ENCODE assay signal across 10 cellular contexts in genomic region chr1:226355679-226356583, GRCh38. TPM values are rescaled to one million over a fixed set of nuclear protein-coding genes. Genes with fewer than 3 reads are reported as not detected.
A peak's percentile ranks its signal among the peaks of the same experiment; 100 is the strongest.
DNase-seq lines count a peak whose midpoint lies in the region; ATAC-seq and TF ChIP-seq lines count a peak whose summit lies in the region.
"Had no signal": no experiment of that assay in that cellular context is flagged by ENCODE, and none has a peak within 500 bp of the region (broad histone marks: within the 10 kb centered on the region; RNA-seq: fewer than 3 reads in every experiment).

No MANE protein-coding gene starts in this region.

- H3K4me1 ChIP-seq in HEK293 (ENCODE audit: control insufficient read depth, insufficient read depth, low read length) (no peaks in the 10 kb centered on the region), Peyer's patch (no peaks in the 10 kb centered on the region)

- CTCF ChIA-PET in HEK293 (lab: Yijun Ruan, JAX), result interaction anchor here (1.2 kb wide), 1 partner anchor 24 kb away, joined by 3 read pairs; no protein-coding TSS in a partner anchor
- CTCF ChIA-PET in activated CD8-positive, alpha-beta memory T cell treated with anti-CD3 and anti-CD28 coated beads, Interleukin-2, amount 10 ng/mL, durations not matched to agents 7 days and 5 days (lab: Charles Lee), result no interaction called here

- H3K27me3 ChIP-seq in Peyer's patch, result no peaks in the 10 kb centered on the region

- TF ChIP-seq CTCF in GM10266 (IDR thresholded peaks at IDR 0.05; ENCODE audit: control insufficient read depth, insufficient read depth, low read depth, missing control alignments), result no peak
- TF ChIP-seq CTCF in HEK293 (tag by site-specific recombination; IDR thresholded peaks at IDR 0.05), result no peak
- no peak for TF ChIP-seq CTCF in Peyer's patch (IDR thresholded peaks at IDR 0.05)

- no peaks in the 10 kb centered on the region for H3K9me3 ChIP-seq in HEK293 (ENCODE audit: control insufficient read depth, insufficient read depth, low read depth, low read length)
- no peaks in the 10 kb centered on the region for H3K9me3 ChIP-seq in Peyer's patch

- ATAC-seq in activated CD8-positive, alpha-beta memory T cell treated with anti-CD3 and anti-CD28 coated beads, Interleukin-2, amount 10 ng/mL, durations not matched to agents 7 days and 5 days, result no peak
- no peak for ATAC-seq in GM18505 (IDR thresholded peaks at IDR 0.05; ENCODE audit: unreplicated experiment)

- H3K4me3 ChIP-seq in HEK293 (ENCODE audit: low read depth, low read length) (no peak overlapping the region), Peyer's patch (no peak overlapping the region)

- TF ChIP-seq POLR2A in GM18505 (IDR thresholded peaks at IDR 0.05; ENCODE audit: borderline replicate concordance, extremely low read depth, insufficient read depth, insufficient read length) (no peak), Peyer's patch (IDR thresholded peaks at IDR 0.05) (no peak)

- peaks cover 16% of the 10 kb centered on the region for H3K36me3 Mint-ChIP-seq in activated CD8-positive, alpha-beta memory T cell treated with anti-CD3 and anti-CD28 coated beads, Interleukin-2, amount 10 ng/mL, durations not matched to agents 7 days and 5 days

- DNase-seq in GM10266 (ENCODE audit: extremely low spot score) (peak; percentile 39), SHP77 (lab: John Stamatoyannopoulos, UW) (peak; percentile 53 to 69), middle frontal gyrus (ENCODE audit: extremely low spot score, low spot score) (peak; percentile 68), CD1c-positive myeloid dendritic cell (ENCODE audit: extremely low spot score) (no peak), Peyer's patch (no peak)
- DNase-seq in activated CD8-positive, alpha-beta memory T cell treated with anti-CD3 and anti-CD28 coated beads, Interleukin-2, amount 10 ng/mL, durations not matched to agents 7 days and 5 days, result no peak
- DNase-seq: SW 1271 had no signal

- H3K4me1 Mint-ChIP-seq in activated CD8-positive, alpha-beta memory T cell treated with anti-CD3 and anti-CD28 coated beads, Interleukin-2, amount 10 ng/mL, durations not matched to agents 7 days and 5 days, result no peaks in the 10 kb centered on the region

- no peak overlapping the region for H3K4me3 Mint-ChIP-seq in activated CD8-positive, alpha-beta memory T cell treated with anti-CD3 and anti-CD28 coated beads, Interleukin-2, amount 10 ng/mL, durations not matched to agents 7 days and 5 days

- H3K27ac Mint-ChIP-seq in activated CD8-positive, alpha-beta memory T cell treated with anti-CD3 and anti-CD28 coated beads, Interleukin-2, amount 10 ng/mL, durations not matched to agents 7 days and 5 days, result no peak overlapping the region

- POLR2A ChIA-PET in HEK293 (lab: Yijun Ruan, JAX), result no interaction called here

- no peaks in the 10 kb centered on the region for H3K27me3 Mint-ChIP-seq in activated CD8-positive, alpha-beta memory T cell treated with anti-CD3 and anti-CD28 coated beads, Interleukin-2, amount 10 ng/mL, durations not matched to agents 7 days and 5 days

- H3K27ac ChIP-seq in HEK293 (ENCODE audit: extremely low read depth, low read depth, low read length), result no peak overlapping the region
- H3K27ac ChIP-seq in Peyer's patch, result peak overlapping the region in 1 of 4 donors; percentile 1
- H3K27ac ChIP-seq: HL-60 had no signal

- H3K36me3 ChIP-seq in HEK293 (ENCODE audit: control insufficient read depth in 2 of 2, insufficient read depth in 1 of 2, low read length in 2 of 2), result peaks cover 18 to 58% of the 10 kb centered on the region in 2 experiments
- peaks cover 0 to 25% (median 0%) of the 10 kb centered on the region in 3 donors for H3K36me3 ChIP-seq in Peyer's patch

- H3K9me3 Mint-ChIP-seq in activated CD8-positive, alpha-beta memory T cell treated with anti-CD3 and anti-CD28 coated beads, Interleukin-2, amount 10 ng/mL, durations not matched to agents 7 days and 5 days (ENCODE audit: low read depth), result no peaks in the 10 kb centered on the region

TF ChIP-seq in HEK293, 187 proteins besides CTCF, POLR2A, EP300 and RAD21:
- TF ChIP-seq KLF16 (tag by site-specific recombination; IDR thresholded peaks at IDR 0.05), result no peak
- TF ChIP-seq ZNF600 (tag by site-specific recombination; IDR thresholded peaks at IDR 0.05), result peak; percentile 71

RNA-seq across cellular contexts. Expression of gene LIN9, which starts 47.0 kb away (rescaled TPM):
- 10 to 100 TPM; 10.8 to 14.3 TPM for total RNA-seq in activated CD8-positive, alpha-beta memory T cell treated with anti-CD3 and anti-CD28 coated beads, Interleukin-2, amount 10 ng/mL, durations not matched to agents 7 days and 5 days
- total RNA-seq in Peyer's patch, result 1 to 10 TPM; 2.5 to 6.6 (median 4.2) TPM

RNA-seq across cellular contexts. Expression of gene PARP1, which starts 52.0 kb away (rescaled TPM):
- 100 to 1,000 TPM; 185 to 207 TPM for total RNA-seq in activated CD8-positive, alpha-beta memory T cell treated with anti-CD3 and anti-CD28 coated beads, Interleukin-2, amount 10 ng/mL, durations not matched to agents 7 days and 5 days
- 100 to 1,000 TPM in 1 of 4 donors, 10 to 100 TPM in 3; 25.2 to 145 (median 54.4) TPM for total RNA-seq in Peyer's patch

Comparison
In these comparisons a context has a peak if more than half of its experiments do, and no peak if none do; other contexts are left out.
1. DNase-seq: peak in GM10266 (single experiment), SHP77 (2 of 2) and middle frontal gyrus (single experiment); none in activated CD8-positive, alpha-beta memory T cell treated with anti-CD3 and anti-CD28 coated beads, Interleukin-2, amount 10 ng/mL, durations not matched to agents 7 days and 5 days (single experiment), CD1c-positive myeloid dendritic cell (single experiment) and Peyer's patch (0 of 3).